ENCODE assay signal across 1 cellular context in the genomic region with DNA sequence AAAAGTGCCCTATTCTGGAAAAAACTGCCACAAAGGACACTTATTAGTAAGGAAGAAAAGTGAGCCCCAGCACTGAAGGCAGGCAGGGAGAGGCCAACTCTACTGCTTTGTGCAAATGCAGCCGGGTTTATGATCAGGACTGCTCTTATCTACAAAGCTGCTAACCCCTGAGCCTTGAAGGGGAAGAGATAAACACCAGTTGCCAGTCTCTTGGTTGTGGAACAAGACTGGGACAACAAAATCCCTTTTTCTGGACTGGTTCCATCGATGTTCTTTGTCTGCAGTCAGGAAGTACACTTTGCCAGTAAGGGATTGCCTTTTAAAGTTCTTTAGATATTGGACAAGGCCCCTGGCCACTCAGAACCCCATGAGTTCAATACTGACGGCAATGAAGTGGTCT.
TF ChIP-seq lines count a peak whose summit lies in the region.

No MANE protein-coding gene starts in this region.

TF ChIP-seq in K562, 482 proteins besides CTCF, POLR2A, EP300 and RAD21 (continued from another document and continues in another):
- TF ChIP-seq TFAM (CRISPR knock-in tag; conservative IDR thresholded peaks at IDR 0.05) (no peak), HDAC1 (IDR thresholded peaks at IDR 0.05) (no peak), KLF1 (tag; IDR thresholded peaks at IDR 0.05) (no peak), WHSC1 (IDR thresholded peaks at IDR 0.05; ENCODE audit: low read length) (no peak), TAL1 (IDR thresholded peaks at IDR 0.05) (peak; percentile 40; the same call in 1 of the 2 replicates), ZNF140 (CRISPR knock-in tag; IDR thresholded peaks at IDR 0.05) (no peak), PRPF4 (IDR thresholded peaks at IDR 0.05; ENCODE audit: insufficient read depth, low read depth, low read length, poor library complexity, severe bottlenecking) (no peak), FOXK2 (conservative IDR thresholded peaks at IDR 0.05 in 1 of 2, IDR thresholded peaks at IDR 0.05 in 1 of 2; ENCODE audit: low read depth in 2 of 2) (peak; percentile 68 to 72), NFIC (IDR thresholded peaks at IDR 0.05) (peak; percentile 37; the same call in 1 of the 2 replicates), POLR2H (tag; IDR thresholded peaks at IDR 0.05; ENCODE audit: low read depth) (no peak), HMG20A (CRISPR knock-in tag; conservative IDR thresholded peaks at IDR 0.05) (no peak), CBFA2T2 (conservative IDR thresholded peaks at IDR 0.05) (peak; percentile 14; the same call in 1 of the 2 replicates), RBM17 (IDR thresholded peaks at IDR 0.05; ENCODE audit: borderline replicate concordance, low read depth, low read length) (no peak), PCBP1 (IDR thresholded peaks at IDR 0.05; ENCODE audit: low read depth, low read length, poor library complexity, severe bottlenecking) (no peak), SREBF2 (CRISPR knock-in tag; IDR thresholded peaks at IDR 0.05) (no peak), NCOR1 (IDR thresholded peaks at IDR 0.05) (peak; percentile 26; the same call in 1 of the 2 replicates), NCOA4 (IDR thresholded peaks at IDR 0.05; ENCODE audit: partially characterized antibody) (no peak), JUNB (CRISPR knock-in tag; conservative IDR thresholded peaks at IDR 0.05) (no peak), ZNF3 (CRISPR knock-in tag; IDR thresholded peaks at IDR 0.05) (no peak), CCNT2 (IDR thresholded peaks at IDR 0.05; ENCODE audit: borderline replicate concordance, extremely low read depth, insufficient read length, low read depth, low read length) (no peak), CBFB (CRISPR knock-in tag; IDR thresholded peaks at IDR 0.05) (no peak), ZNF408 (CRISPR knock-in tag; IDR thresholded peaks at IDR 0.05; ENCODE audit: low read depth) (no peak), NFIX (CRISPR knock-in tag; IDR thresholded peaks at IDR 0.05; ENCODE audit: low read depth) (no peak), TGIF2 (CRISPR knock-in tag; IDR thresholded peaks at IDR 0.05) (no peak), ELF2 (CRISPR knock-in tag; IDR thresholded peaks at IDR 0.05) (no peak), HDAC8 (tag; IDR thresholded peaks at IDR 0.05) (no peak), HDAC2 (IDR thresholded peaks at IDR 0.05) (peak; percentile 32; the same call in 1 of the 2 replicates), FOXM1 (IDR thresholded peaks at IDR 0.05; ENCODE audit: low read depth) (no peak), FOXM1 (CRISPR knock-in tag; IDR thresholded peaks at IDR 0.05; ENCODE audit: low read depth) (no peak), EHMT2 (IDR thresholded peaks at IDR 0.05) (no peak), CSDE1 (IDR thresholded peaks at IDR 0.05) (no peak), CEBPB (tag; IDR thresholded peaks at IDR 0.05) (no peak), SUPT5H (IDR thresholded peaks at IDR 0.05) (no peak), JUN (IDR thresholded peaks at IDR 0.05; ENCODE audit: borderline replicate concordance, low read depth, low read length) (no peak), JUN (CRISPR knock-in tag; IDR thresholded peaks at IDR 0.05; ENCODE audit: borderline replicate concordance) (no peak), TEAD4 (IDR thresholded peaks at IDR 0.05; ENCODE audit: low read length) (peak; percentile 57), TEAD4 (CRISPR knock-in tag; IDR thresholded peaks at IDR 0.05; ENCODE audit: borderline replicate concordance) (no peak), ZNF589 (CRISPR knock-in tag; IDR thresholded peaks at IDR 0.05; ENCODE audit: low read depth) (no peak), FIP1L1 (IDR thresholded peaks at IDR 0.05; ENCODE audit: low read depth, low read length, poor library complexity, severe bottlenecking) (no peak), ATF7 (IDR thresholded peaks at IDR 0.05) (no peak)
- TF ChIP-seq, protein P1, sequence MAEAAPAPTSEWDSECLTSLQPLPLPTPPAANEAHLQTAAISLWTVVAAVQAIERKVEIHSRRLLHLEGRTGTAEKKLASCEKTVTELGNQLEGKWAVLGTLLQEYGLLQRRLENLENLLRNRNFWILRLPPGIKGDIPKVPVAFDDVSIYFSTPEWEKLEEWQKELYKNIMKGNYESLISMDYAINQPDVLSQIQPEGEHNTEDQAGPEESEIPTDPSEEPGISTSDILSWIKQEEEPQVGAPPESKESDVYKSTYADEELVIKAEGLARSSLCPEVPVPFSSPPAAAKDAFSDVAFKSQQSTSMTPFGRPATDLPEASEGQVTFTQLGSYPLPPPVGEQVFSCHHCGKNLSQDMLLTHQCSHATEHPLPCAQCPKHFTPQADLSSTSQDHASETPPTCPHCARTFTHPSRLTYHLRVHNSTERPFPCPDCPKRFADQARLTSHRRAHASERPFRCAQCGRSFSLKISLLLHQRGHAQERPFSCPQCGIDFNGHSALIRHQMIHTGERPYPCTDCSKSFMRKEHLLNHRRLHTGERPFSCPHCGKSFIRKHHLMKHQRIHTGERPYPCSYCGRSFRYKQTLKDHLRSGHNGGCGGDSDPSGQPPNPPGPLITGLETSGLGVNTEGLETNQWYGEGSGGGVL (CRISPR knock-in tag; IDR thresholded peaks at IDR 0.05) = no peak
- TF ChIP-seq, protein P2, sequence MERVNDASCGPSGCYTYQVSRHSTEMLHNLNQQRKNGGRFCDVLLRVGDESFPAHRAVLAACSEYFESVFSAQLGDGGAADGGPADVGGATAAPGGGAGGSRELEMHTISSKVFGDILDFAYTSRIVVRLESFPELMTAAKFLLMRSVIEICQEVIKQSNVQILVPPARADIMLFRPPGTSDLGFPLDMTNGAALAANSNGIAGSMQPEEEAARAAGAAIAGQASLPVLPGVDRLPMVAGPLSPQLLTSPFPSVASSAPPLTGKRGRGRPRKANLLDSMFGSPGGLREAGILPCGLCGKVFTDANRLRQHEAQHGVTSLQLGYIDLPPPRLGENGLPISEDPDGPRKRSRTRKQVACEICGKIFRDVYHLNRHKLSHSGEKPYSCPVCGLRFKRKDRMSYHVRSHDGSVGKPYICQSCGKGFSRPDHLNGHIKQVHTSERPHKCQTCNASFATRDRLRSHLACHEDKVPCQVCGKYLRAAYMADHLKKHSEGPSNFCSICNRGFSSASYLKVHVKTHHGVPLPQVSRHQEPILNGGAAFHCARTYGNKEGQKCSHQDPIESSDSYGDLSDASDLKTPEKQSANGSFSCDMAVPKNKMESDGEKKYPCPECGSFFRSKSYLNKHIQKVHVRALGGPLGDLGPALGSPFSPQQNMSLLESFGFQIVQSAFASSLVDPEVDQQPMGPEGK (CRISPR knock-in tag; IDR thresholded peaks at IDR 0.05; ENCODE audit: borderline replicate concordance) = no peak
- TF ChIP-seq, protein P3, sequence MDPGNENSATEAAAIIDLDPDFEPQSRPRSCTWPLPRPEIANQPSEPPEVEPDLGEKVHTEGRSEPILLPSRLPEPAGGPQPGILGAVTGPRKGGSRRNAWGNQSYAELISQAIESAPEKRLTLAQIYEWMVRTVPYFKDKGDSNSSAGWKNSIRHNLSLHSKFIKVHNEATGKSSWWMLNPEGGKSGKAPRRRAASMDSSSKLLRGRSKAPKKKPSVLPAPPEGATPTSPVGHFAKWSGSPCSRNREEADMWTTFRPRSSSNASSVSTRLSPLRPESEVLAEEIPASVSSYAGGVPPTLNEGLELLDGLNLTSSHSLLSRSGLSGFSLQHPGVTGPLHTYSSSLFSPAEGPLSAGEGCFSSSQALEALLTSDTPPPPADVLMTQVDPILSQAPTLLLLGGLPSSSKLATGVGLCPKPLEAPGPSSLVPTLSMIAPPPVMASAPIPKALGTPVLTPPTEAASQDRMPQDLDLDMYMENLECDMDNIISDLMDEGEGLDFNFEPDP (CRISPR knock-in tag; IDR thresholded peaks at IDR 0.05) = no peak
- TF ChIP-seq, protein P4, sequence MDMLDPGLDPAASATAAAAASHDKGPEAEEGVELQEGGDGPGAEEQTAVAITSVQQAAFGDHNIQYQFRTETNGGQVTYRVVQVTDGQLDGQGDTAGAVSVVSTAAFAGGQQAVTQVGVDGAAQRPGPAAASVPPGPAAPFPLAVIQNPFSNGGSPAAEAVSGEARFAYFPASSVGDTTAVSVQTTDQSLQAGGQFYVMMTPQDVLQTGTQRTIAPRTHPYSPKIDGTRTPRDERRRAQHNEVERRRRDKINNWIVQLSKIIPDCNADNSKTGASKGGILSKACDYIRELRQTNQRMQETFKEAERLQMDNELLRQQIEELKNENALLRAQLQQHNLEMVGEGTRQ (CRISPR knock-in tag; IDR thresholded peaks at IDR 0.05) = no peak
- TF ChIP-seq, protein P5, sequence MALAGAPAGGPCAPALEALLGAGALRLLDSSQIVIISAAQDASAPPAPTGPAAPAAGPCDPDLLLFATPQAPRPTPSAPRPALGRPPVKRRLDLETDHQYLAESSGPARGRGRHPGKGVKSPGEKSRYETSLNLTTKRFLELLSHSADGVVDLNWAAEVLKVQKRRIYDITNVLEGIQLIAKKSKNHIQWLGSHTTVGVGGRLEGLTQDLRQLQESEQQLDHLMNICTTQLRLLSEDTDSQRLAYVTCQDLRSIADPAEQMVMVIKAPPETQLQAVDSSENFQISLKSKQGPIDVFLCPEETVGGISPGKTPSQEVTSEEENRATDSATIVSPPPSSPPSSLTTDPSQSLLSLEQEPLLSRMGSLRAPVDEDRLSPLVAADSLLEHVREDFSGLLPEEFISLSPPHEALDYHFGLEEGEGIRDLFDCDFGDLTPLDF (CRISPR knock-in tag; IDR thresholded peaks at IDR 0.05) = no peak
- TF ChIP-seq, protein P6, sequence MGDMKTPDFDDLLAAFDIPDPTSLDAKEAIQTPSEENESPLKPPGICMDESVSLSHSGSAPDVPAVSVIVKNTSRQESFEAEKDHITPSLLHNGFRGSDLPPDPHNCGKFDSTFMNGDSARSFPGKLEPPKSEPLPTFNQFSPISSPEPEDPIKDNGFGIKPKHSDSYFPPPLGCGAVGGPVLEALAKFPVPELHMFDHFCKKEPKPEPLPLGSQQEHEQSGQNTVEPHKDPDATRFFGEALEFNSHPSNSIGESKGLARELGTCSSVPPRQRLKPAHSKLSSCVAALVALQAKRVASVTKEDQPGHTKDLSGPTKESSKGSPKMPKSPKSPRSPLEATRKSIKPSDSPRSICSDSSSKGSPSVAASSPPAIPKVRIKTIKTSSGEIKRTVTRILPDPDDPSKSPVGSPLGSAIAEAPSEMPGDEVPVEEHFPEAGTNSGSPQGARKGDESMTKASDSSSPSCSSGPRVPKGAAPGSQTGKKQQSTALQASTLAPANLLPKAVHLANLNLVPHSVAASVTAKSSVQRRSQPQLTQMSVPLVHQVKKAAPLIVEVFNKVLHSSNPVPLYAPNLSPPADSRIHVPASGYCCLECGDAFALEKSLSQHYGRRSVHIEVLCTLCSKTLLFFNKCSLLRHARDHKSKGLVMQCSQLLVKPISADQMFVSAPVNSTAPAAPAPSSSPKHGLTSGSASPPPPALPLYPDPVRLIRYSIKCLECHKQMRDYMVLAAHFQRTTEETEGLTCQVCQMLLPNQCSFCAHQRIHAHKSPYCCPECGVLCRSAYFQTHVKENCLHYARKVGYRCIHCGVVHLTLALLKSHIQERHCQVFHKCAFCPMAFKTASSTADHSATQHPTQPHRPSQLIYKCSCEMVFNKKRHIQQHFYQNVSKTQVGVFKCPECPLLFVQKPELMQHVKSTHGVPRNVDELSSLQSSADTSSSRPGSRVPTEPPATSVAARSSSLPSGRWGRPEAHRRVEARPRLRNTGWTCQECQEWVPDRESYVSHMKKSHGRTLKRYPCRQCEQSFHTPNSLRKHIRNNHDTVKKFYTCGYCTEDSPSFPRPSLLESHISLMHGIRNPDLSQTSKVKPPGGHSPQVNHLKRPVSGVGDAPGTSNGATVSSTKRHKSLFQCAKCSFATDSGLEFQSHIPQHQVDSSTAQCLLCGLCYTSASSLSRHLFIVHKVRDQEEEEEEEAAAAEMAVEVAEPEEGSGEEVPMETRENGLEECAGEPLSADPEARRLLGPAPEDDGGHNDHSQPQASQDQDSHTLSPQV (IDR thresholded peaks at IDR 0.05) = no peak
- TF ChIP-seq, protein P7, sequence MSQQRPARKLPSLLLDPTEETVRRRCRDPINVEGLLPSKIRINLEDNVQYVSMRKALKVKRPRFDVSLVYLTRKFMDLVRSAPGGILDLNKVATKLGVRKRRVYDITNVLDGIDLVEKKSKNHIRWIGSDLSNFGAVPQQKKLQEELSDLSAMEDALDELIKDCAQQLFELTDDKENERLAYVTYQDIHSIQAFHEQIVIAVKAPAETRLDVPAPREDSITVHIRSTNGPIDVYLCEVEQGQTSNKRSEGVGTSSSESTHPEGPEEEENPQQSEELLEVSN (IDR thresholded peaks at IDR 0.05; ENCODE audit: borderline replicate concordance in 1 of 2, extremely low read depth in 1 of 2, insufficient read depth in 1 of 2, insufficient read length in 1 of 2, low read depth in 1 of 2, low read length in 1 of 2, poor library complexity in 1 of 2, severe bottlenecking in 1 of 2) = no peak
